Comparison of ENCODE assay signal across 8 cellular contexts in genomic region chr9:79571309-79572031, GRCh38. TPM values are rescaled to one million over a fixed set of nuclear protein-coding genes. Genes with fewer than 3 reads are reported as not detected.
DNase-seq lines count a peak whose midpoint lies in the region; ATAC-seq and TF ChIP-seq lines count a peak whose summit lies in the region.

TSS of gene TLE4 (plus strand) at chr9:79571965. CDS start at chr9:79572791, 826 bp downstream.

- H3K4me1 ChIP-seq in suprapubic skin, result peaks cover 30% of the 10 kb centered on the region

- H3K9me3 Mint-ChIP-seq in activated naive CD8-positive, alpha-beta T cell treated with anti-CD3 and anti-CD28 coated beads for 36 hours, result no peaks in the 10 kb centered on the region

- ATAC-seq in HG02623 (IDR thresholded peaks at IDR 0.05; ENCODE audit: unreplicated experiment), result peak; percentile 84

- peaks cover 22% of the 10 kb centered on the region for H3K36me3 Mint-ChIP-seq in activated naive CD8-positive, alpha-beta T cell treated with anti-CD3 and anti-CD28 coated beads for 36 hours

- CTCF ChIA-PET in GM10248 (lab: Yijun Ruan, JAX), result interaction anchor here (0.9 to 1.9 kb wide), 3 partner anchors 10 to 13 kb away, joined by 3 to 6 read pairs (median 5); no protein-coding TSS in a partner anchor

- POLR2A ChIA-PET in GM10248 (lab: Yijun Ruan, JAX), result interaction anchor here (1.1 to 1.7 kb wide), 3 partner anchors 11 to 14 kb away, joined by 3 to 9 read pairs (median 7); no protein-coding TSS in a partner anchor

- no peaks in the 10 kb centered on the region for H3K27me3 ChIP-seq in suprapubic skin

- H3K27me3 Mint-ChIP-seq in activated naive CD8-positive, alpha-beta T cell treated with anti-CD3 and anti-CD28 coated beads for 36 hours, result no peaks in the 10 kb centered on the region

- no peak for TF ChIP-seq EP300 in suprapubic skin (IDR thresholded peaks at IDR 0.05)

- H3K27ac Mint-ChIP-seq in activated naive CD8-positive, alpha-beta T cell treated with anti-CD3 and anti-CD28 coated beads for 36 hours, result peak within 1 kb of the TSS; percentile 51

- TF ChIP-seq POLR2A in suprapubic skin (IDR thresholded peaks at IDR 0.05), result peak; percentile 77 to 95

- TF ChIP-seq CTCF in GM10248 (IDR thresholded peaks at IDR 0.05; ENCODE audit: control extremely low read depth, extremely low read depth, low read depth, missing control alignments) (no peak), suprapubic skin (IDR thresholded peaks at IDR 0.05) (no peak)

- DNase-seq in GM10248 (ENCODE audit: extremely low spot score) (peak; percentile 94), NCI-H1092 treated with DMSO at 0.1 percent for 48 hours (lab: John Stamatoyannopoulos, UW) (peak; percentile 100), SKM-1 treated with dmso at 0.1 percent for 144 hours (lab: John Stamatoyannopoulos, UW; ENCODE audit: unreplicated experiment) (peak; percentile 92), glomerular visceral epithelial cell (ENCODE audit: extremely low spot score) (peak; percentile 100), occipital lobe (lab: John Stamatoyannopoulos, UW) (peak; percentile 100), suprapubic skin (ENCODE audit: low spot score in 2 of 2) (peak; percentile 100)
- DNase-seq in activated naive CD8-positive, alpha-beta T cell treated with anti-CD3 and anti-CD28 coated beads for 36 hours, result peak; percentile 99

- H3K4me1 Mint-ChIP-seq in activated naive CD8-positive, alpha-beta T cell treated with anti-CD3 and anti-CD28 coated beads for 36 hours, result peaks cover 30% of the 10 kb centered on the region

- H3K27ac ChIP-seq in suprapubic skin, result peak within 1 kb of the TSS; percentile 94

- WGBS in suprapubic skin, result under 1% methylated on average over 35 of the region's 48 CpGs

- no peaks in the 10 kb centered on the region for H3K36me3 ChIP-seq in suprapubic skin

- H3K4me3 Mint-ChIP-seq in activated naive CD8-positive, alpha-beta T cell treated with anti-CD3 and anti-CD28 coated beads for 36 hours, result peak within 1 kb of the TSS; percentile 66

- peak within 1 kb of the TSS; percentile 99 for H3K4me3 ChIP-seq in suprapubic skin

- no peaks in the 10 kb centered on the region for H3K9me3 ChIP-seq in suprapubic skin

RNA-seq across cellular contexts. Expression of gene TLE4, which starts in this region (rescaled TPM):
- total RNA-seq in activated naive CD8-positive, alpha-beta T cell treated with anti-CD3 and anti-CD28 coated beads for 36 hours, result 10 to 100 TPM; 30.1 to 35.3 TPM
- total RNA-seq in occipital lobe (70.5 TPM), suprapubic skin (100 to 1,000 TPM in 1 of 4 donors, 10 to 100 TPM in 3; 44.3 to 109 (median 67.0) TPM)

Comparison
In these comparisons a context has a peak if more than half of its experiments do, and no peak if none do; other contexts are left out.
1. Peak in every context shown above with its lines: DNase-seq, ATAC-seq, H3K4me3 ChIP-seq and H3K27ac ChIP-seq.